ENCODE assay signal across 29 cellular contexts in genomic region chr14:77296906-77297305, GRCh38. TPM values are rescaled to one million over a fixed set of nuclear protein-coding genes. Genes with fewer than 3 reads are reported as not detected.
"Had no signal": no experiment of that assay in that cellular context is flagged by ENCODE, and none has a peak within 500 bp of the region (broad histone marks: within the 10 kb centered on the region; RNA-seq: fewer than 3 reads in every experiment).

No MANE protein-coding gene starts in this region.

- H3K9me3 ChIP-seq: left ventricle myocardium inferior, ovary, right atrium auricular region, right lobe of liver, suprapubic skin, tibial nerve, uterus had no signal

- H3K4me1 ChIP-seq: right lobe of liver, uterus had no signal

- H3K4me3 Mint-ChIP-seq: naive B cell; natural killer cell; nephron progenitor cell; stimulated activated naive CD8-positive, alpha-beta T cell treated with anti-CD3 and anti-CD28 coated beads, Interleukin-15, Interleukin-2, amounts not matched to agents 100 ng/mL and 50 ng/mL, for 24 hours; type B pancreatic cell had no signal

- H3K27ac Mint-ChIP-seq: natural killer cell; nephron progenitor cell; progenitor cell of endocrine pancreas; stimulated activated naive CD8-positive, alpha-beta T cell treated with anti-CD3 and anti-CD28 coated beads, Interleukin-15, Interleukin-2, amounts not matched to agents 100 ng/mL and 50 ng/mL, for 24 hours; type B pancreatic cell had no signal

- H3K4me1 Mint-ChIP-seq: natural killer cell, nephron progenitor cell had no signal

- H3K36me3 ChIP-seq: ovary, uterus had no signal

- H3K27me3 Mint-ChIP-seq: naive B cell; progenitor cell of endocrine pancreas; stimulated activated naive CD8-positive, alpha-beta T cell treated with anti-CD3 and anti-CD28 coated beads, Interleukin-15, Interleukin-2, amounts not matched to agents 100 ng/mL and 50 ng/mL, for 24 hours; type B pancreatic cell had no signal

- H3K4me3 ChIP-seq: hepatocyte, left ventricle myocardium inferior, lung, ovary, right atrium auricular region, right lobe of liver, skin epidermis, suprapubic skin, tibial nerve, uterus had no signal

- H3K9me3 Mint-ChIP-seq: naive B cell; natural killer cell; nephron progenitor cell; stimulated activated naive CD8-positive, alpha-beta T cell treated with anti-CD3 and anti-CD28 coated beads, Interleukin-15, Interleukin-2, amounts not matched to agents 100 ng/mL and 50 ng/mL, for 24 hours; type B pancreatic cell had no signal

- ATAC-seq: natural killer cell, right lobe of liver had no signal

- H3K79me2 ChIP-seq: hepatocyte had no signal

- H2AFZ ChIP-seq: hepatocyte had no signal

- H3K27me3 ChIP-seq: hepatocyte, ovary, right atrium auricular region, right lobe of liver, suprapubic skin, tibial nerve, uterus had no signal

- H3K27ac ChIP-seq: hepatocyte, left ventricle myocardium inferior, right atrium auricular region, right lobe of liver, skin epidermis, suprapubic skin, tibial nerve, uterus had no signal

- H3K4me2 ChIP-seq: hepatocyte had no signal

- H3K36me3 Mint-ChIP-seq: natural killer cell had no signal

- DNase-seq: left ventricle myocardium inferior; mesendoderm; naive B cell; natural killer cell; nephron progenitor cell; right lobe of liver; stimulated activated CD4-positive, alpha-beta T cell treated with anti-CD3 and anti-CD28 coated beads, Interleukin-12 subunit alpha, Interleukin-12 subunit beta, amount 100 ng/mL, for 4 hours; stimulated activated CD4-positive, alpha-beta T cell treated with anti-CD3 and anti-CD28 coated beads, Interleukin-15, amount 100 ng/mL, for 24 hours; stimulated activated CD4-positive, alpha-beta T cell treated with anti-CD3 and anti-CD28 coated beads, Interleukin-2, amount 100 ng/mL, for 24 hours; stimulated activated CD4-positive, alpha-beta T cell treated with anti-CD3 and anti-CD28 coated beads, Interleukin-4, amount 100 ng/mL, for 1 hour; stimulated activated naive CD4-positive, alpha-beta T cell; uterus had no signal

RNA-seq across cellular contexts. Expression of gene NGB, which starts 25.9 kb away (rescaled TPM):
- total RNA-seq: hepatocyte, kidney epithelial cell, left ventricle myocardium inferior, lower leg skin, lung, mucosa of gallbladder, natural killer cell, omental fat pad, progenitor cell of endocrine pancreas, pulmonary artery endothelial cell, right atrium auricular region, right lobe of liver, subcutaneous adipose tissue, suprapubic skin, tibial nerve, ureter, uterus had no signal
- polyA plus RNA-seq: hepatocyte, lung had no signal
